ENCODE assay signal across 16 cellular contexts in genomic region chr4:183988874-183989273, GRCh38.
A peak's percentile ranks its signal among the peaks of the same experiment; 100 is the strongest.
DNase-seq lines count a peak whose midpoint lies in the region; ATAC-seq, FAIRE-seq and TF ChIP-seq lines count a peak whose summit lies in the region.
"Had no signal": no experiment of that assay in that cellular context is flagged by ENCODE, and none has a peak within 500 bp of the region (broad histone marks: within the 10 kb centered on the region; RNA-seq: fewer than 3 reads in every experiment).

No MANE protein-coding gene starts in this region.

- WGBS in IMR-90 (ENCODE audit: extremely low coverage in 2 of 2, insufficient read length in 1 of 2), 2 experiments: 100% methylated on average over 2 of the region's 9 CpGs; no CpG with 5 or more reads in 1 of the 2 experiments
- whole genome bisulfite sequencing in suprapubic skin: 69% methylated on average over 9 of the region's 9 CpGs

- peak overlapping the region; percentile 69 for H2BK5ac ChIP-seq in IMR-90 (ENCODE audit: low read depth, low read length, poor library complexity, severe bottlenecking)

- peak overlapping the region; percentile 10 for H3K23ac ChIP-seq in IMR-90 (ENCODE audit: low read depth, low read length)

- intact Hi-C loops in IMR-90 (cut with micrococcal nuclease): loop anchor here (1.0 to 10.0 kb wide), 6 partner anchors 28 to 178 kb away; partner anchors contain the start of gene STOX2
- intact Hi-C loops in ascending aorta (cut with DNase I): loop anchor here (5.0 to 10.0 kb wide), 3 partner anchors 82 to 147 kb away; partner anchors contain the start of gene STOX2

- DNase-seq in IMR-90 (no peak), ascending aorta (ENCODE audit: low spot score in 2 of 2) (no peak), left lobe of liver (ENCODE audit: low spot score) (no peak), suprapubic skin (ENCODE audit: low spot score in 2 of 2) (no peak), GM12891 (ENCODE audit: insufficient read length, low spot score) (no peak), retina (no peak), Karpas-422 (no peak)
- DNase-seq: activated CD4-positive, alpha-beta T cell treated with anti-CD3 and anti-CD28 coated beads, Interleukin-2, amount 50 U/mL, for 48 hours; brain microvascular endothelial cell; CD8-positive, alpha-beta T cell; NCI-H1092; NCI-H345; stimulated activated CD4-positive, alpha-beta T cell treated with anti-CD3 and anti-CD28 coated beads, Interleukin-4, amount 100 ng/mL, for 1 hour; stimulated activated naive B cell treated with anti-CD40 and anti-IgM and Interleukin-4, amounts not matched to agents 10 μg/mL and 1 μg/mL and 100 μg/mL, for 72 hours had no signal

- H3K4me3 ChIP-seq in IMR-90 (ENCODE audit: insufficient read depth, low read depth, low read length): 0 out of 2 replicates have a peak overlapping the region, but pooled peaks have one; percentile 4
- H3K4me3 ChIP-seq in ascending aorta: peak overlapping the region in 1 of 2 donors; percentile 54
- H3K4me3 ChIP-seq in suprapubic skin: no peak overlapping the region
- no peak overlapping the region for H3K4me3 ChIP-seq in Karpas-422 (ENCODE audit: low read length)

- TF ChIP-seq POLR2A in IMR-90 (IDR thresholded peaks at IDR 0.05; ENCODE audit: low read depth, low read length): no peak
- no peak for TF ChIP-seq POLR2A in suprapubic skin (IDR thresholded peaks at IDR 0.05)
- no peak for TF ChIP-seq POLR2A in GM12891 (IDR thresholded peaks at IDR 0.05; ENCODE audit: low read depth, low read length)

- peak overlapping the region; percentile 89 for H3K4ac ChIP-seq in IMR-90 (ENCODE audit: low read depth, low read length)

- H2AFZ ChIP-seq in IMR-90 (replicated peaks; ENCODE audit: low read length, poor library complexity): peak overlapping the region; percentile 88
- no peak overlapping the region for H2AFZ ChIP-seq in Karpas-422 (ENCODE audit: low read length)
- H2AFZ ChIP-seq: parathyroid adenoma had no signal

- peak overlapping the region; percentile 0 to 35; a peak in 3 of 4 replicates for H4K8ac ChIP-seq in IMR-90 (ENCODE audit: low read depth in 2 of 2, low read length in 2 of 2)

- H3K36me3 ChIP-seq in IMR-90 (ENCODE audit: control insufficient read depth, insufficient read depth, low read length) (peaks cover 5% of the 10 kb centered on the region; the same call in 1 of the 2 replicates), ascending aorta (no peaks in the 10 kb centered on the region), suprapubic skin (no peaks in the 10 kb centered on the region), Karpas-422 (ENCODE audit: insufficient read depth, low read length) (no peaks in the 10 kb centered on the region)
- H3K36me3 ChIP-seq: brain microvascular endothelial cell had no signal

- H2BK15ac ChIP-seq in IMR-90 (ENCODE audit: low read depth, low read length): peak overlapping the region; percentile 2; the same call in 2 of the 3 replicates

- TF ChIP-seq EP300 in suprapubic skin (IDR thresholded peaks at IDR 0.05): no peak

- CTCF ChIA-PET in IMR-90 (lab: Yijun Ruan, JAX): interaction anchor here (1.4 kb wide), 1 partner anchor 111 kb away, joined by 3 read pairs; no protein-coding TSS in a partner anchor

- in situ Hi-C loops in IMR-90 (cut with MboI; ENCODE audit: low sequenced_read_pairs): no loop called here

- peak overlapping the region; percentile 82 for H4K5ac ChIP-seq in IMR-90 (ENCODE audit: low read depth, low read length)

- H2BK120ac ChIP-seq in IMR-90 (ENCODE audit: low read depth, low read length): peak overlapping the region; percentile 93

- peak overlapping the region; percentile 81 for H3K56ac ChIP-seq in IMR-90 (ENCODE audit: extremely low read depth, insufficient read depth, low read length)

- dilution Hi-C loops in IMR-90 (cut with HindIII; ENCODE audit: low sequenced_read_pairs, unreplicated experiment): no loop called here

- TF ChIP-seq RAD21 in IMR-90 (IDR thresholded peaks at IDR 0.05; ENCODE audit: low read length): no peak

- POLR2A ChIA-PET in IMR-90 (lab: Charles Lee; ENCODE audit: unreplicated experiment): no interaction called here

- peak overlapping the region; percentile 79 for H3K14ac ChIP-seq in IMR-90 (replicated peaks; ENCODE audit: low read depth, low read length)

- no peak for FAIRE-seq in GM12891 (lab: Jason Lieb, UNC)

- peak overlapping the region; percentile 80 for H2BK20ac ChIP-seq in IMR-90 (ENCODE audit: low read depth, low read length)

- peak overlapping the region; percentile 77 for H2AK5ac ChIP-seq in IMR-90 (ENCODE audit: low read depth, low read length)

- BruUV-seq in IMR-90 (replicated peaks; lab: Mats Ljungman, UMichigan): no TSS peak

- H3K27me3 ChIP-seq in IMR-90 (ENCODE audit: control insufficient read depth, insufficient read depth, low read length): no peaks in the 10 kb centered on the region
- H3K27me3 ChIP-seq in ascending aorta: no peaks in the 10 kb centered on the region
- H3K27me3 ChIP-seq in suprapubic skin: no peaks in the 10 kb centered on the region
- no peaks in the 10 kb centered on the region for H3K27me3 ChIP-seq in Karpas-422 (ENCODE audit: low read length)
- H3K27me3 ChIP-seq: brain microvascular endothelial cell had no signal

- H3K79me1 ChIP-seq in IMR-90 (ENCODE audit: low read depth in 1 of 2, low read length in 2 of 2): peaks cover 0 to 4% of the 10 kb centered on the region in 2 experiments; a peak in 1 of 4 replicates

- H4K20me1 ChIP-seq in IMR-90 (ENCODE audit: insufficient read depth, low read length) (no peaks in the 10 kb centered on the region), Karpas-422 (ENCODE audit: insufficient read depth, low read depth, low read length) (no peaks in the 10 kb centered on the region)

- H3K79me2 ChIP-seq in Karpas-422 (ENCODE audit: low read length): no peaks in the 10 kb centered on the region
- H3K79me2 ChIP-seq: parathyroid adenoma had no signal

- H3K4me2 ChIP-seq in IMR-90 (ENCODE audit: low read depth, low read length): peak overlapping the region; percentile 29
- H3K4me2 ChIP-seq in Karpas-422 (ENCODE audit: low read depth, low read length, poor library complexity, severe bottlenecking): no peak overlapping the region

- H2AK9ac ChIP-seq in IMR-90 (replicated peaks; ENCODE audit: low read depth, low read length, poor library complexity): no peak overlapping the region

- H3K9ac ChIP-seq in IMR-90 (ENCODE audit: low read depth, low read length) (peak overlapping the region; percentile 81), Karpas-422 (ENCODE audit: low read length) (no peak overlapping the region)
- H3K9ac ChIP-seq: parathyroid adenoma had no signal

- TF ChIP-seq CTCF in IMR-90 (conservative IDR thresholded peaks at IDR 0.05; ENCODE audit: low read depth, low read length) (no peak), ascending aorta (IDR thresholded peaks at IDR 0.05) (no peak), suprapubic skin (IDR thresholded peaks at IDR 0.05) (no peak)

- H3K9me1 ChIP-seq in IMR-90 (ENCODE audit: insufficient read depth, low read length): peaks cover 9% of the 10 kb centered on the region; the same call in 1 of the 2 replicates

- ATAC-seq in IMR-90 (ENCODE audit: low read depth) (no peak), left lobe of liver (peak; percentile 23), HG02763 (IDR thresholded peaks at IDR 0.05; ENCODE audit: unreplicated experiment) (no peak)
- ATAC-seq: CD8-positive, alpha-beta T cell; stimulated activated naive B cell treated with anti-CD40 and anti-IgM and Interleukin-4, amounts not matched to agents 10 μg/mL and 1 μg/mL and 100 μg/mL, for 72 hours had no signal

- H3K9me3 ChIP-seq in IMR-90 (ENCODE audit: control insufficient read depth, insufficient read depth, low read length) (no peaks in the 10 kb centered on the region), ascending aorta (no peaks in the 10 kb centered on the region), suprapubic skin (no peaks in the 10 kb centered on the region), Karpas-422 (ENCODE audit: low read length) (no peaks in the 10 kb centered on the region)

- H4K91ac ChIP-seq in IMR-90 (ENCODE audit: insufficient read depth, low read depth, low read length): peak overlapping the region; percentile 89

- H3K18ac ChIP-seq in IMR-90 (ENCODE audit: low read depth, low read length): peak overlapping the region; percentile 14

- no peaks in the 10 kb centered on the region for H3K9me2 ChIP-seq in Karpas-422 (replicated peaks; ENCODE audit: insufficient read depth, low read length)

- H3K27ac ChIP-seq in IMR-90 (ENCODE audit: insufficient read depth, low read length): peak overlapping the region; percentile 92
- H3K27ac ChIP-seq in ascending aorta: peak overlapping the region; percentile 52 to 77
- H3K27ac ChIP-seq in suprapubic skin: peak overlapping the region; percentile 87
- H3K27ac ChIP-seq in Karpas-422 (ENCODE audit: low read length): no peak overlapping the region
- H3K27ac ChIP-seq: parathyroid adenoma had no signal

- H3K4me1 ChIP-seq in IMR-90 (ENCODE audit: control insufficient read depth, insufficient read depth, low read length) (peaks cover 18% of the 10 kb centered on the region), ascending aorta (peaks cover 0 to 13% of the 10 kb centered on the region in 2 donors), suprapubic skin (peaks cover 18% of the 10 kb centered on the region), Karpas-422 (ENCODE audit: low read length) (no peaks in the 10 kb centered on the region)
- H3K4me1 ChIP-seq: parathyroid adenoma had no signal

TF ChIP-seq in IMR-90, 13 proteins besides CTCF, POLR2A, EP300 and RAD21 (continues in another document):
- TF ChIP-seq RFX5 (IDR thresholded peaks at IDR 0.05; ENCODE audit: low read depth, low read length): no peak
- no peak for TF ChIP-seq MXI1 (IDR thresholded peaks at IDR 0.05; ENCODE audit: borderline replicate concordance, low read depth, low read length)
- TF ChIP-seq FOS (IDR thresholded peaks at IDR 0.05; ENCODE audit: low read depth, low read length): no peak
- TF ChIP-seq CHD1 (IDR thresholded peaks at IDR 0.05; ENCODE audit: low read depth, low read length): no peak
- no peak for TF ChIP-seq RCOR1 (IDR thresholded peaks at IDR 0.05; ENCODE audit: insufficient replicate concordance, low read length)
- no peak for TF ChIP-seq CEBPB (IDR thresholded peaks at IDR 0.05; ENCODE audit: low read depth, low read length)
- TF ChIP-seq SMC3 (IDR thresholded peaks at IDR 0.05; ENCODE audit: low read depth, low read length): no peak
- no peak for TF ChIP-seq MAZ (IDR thresholded peaks at IDR 0.05; ENCODE audit: borderline replicate concordance, low read depth, low read length)

TF ChIP-seq in GM12891, 5 proteins besides CTCF, POLR2A, EP300 and RAD21:
- TF ChIP-seq POLR2AphosphoS5 (IDR thresholded peaks at IDR 0.05; ENCODE audit: low read depth, low read length): no peak
- TF ChIP-seq PAX5 (IDR thresholded peaks at IDR 0.05; ENCODE audit: insufficient read depth, low read length, severe bottlenecking): no peak
- TF ChIP-seq POU2F2 (IDR thresholded peaks at IDR 0.05; ENCODE audit: low read depth, low read length): no peak
- TF ChIP-seq TAF1 (IDR thresholded peaks at IDR 0.05; ENCODE audit: low read depth, low read length): no peak
- TF ChIP-seq SPI1 (IDR thresholded peaks at IDR 0.05; ENCODE audit: low read depth, low read length): no peak
TF ChIP-seq in GM12891: peak in this region for 0.
